35 cellular contexts compared by ENCODE assay signal in genomic region chr13:72185756-72186155, GRCh38.
"Had no signal": no experiment of that assay in that cellular context is flagged by ENCODE, and none has a peak within 500 bp of the region (broad histone marks: within the 10 kb centered on the region; RNA-seq: fewer than 3 reads in every experiment).

No MANE protein-coding gene starts in this region.

- H3K4me2 ChIP-seq: KMS-11 had no signal

- H3K9me3 ChIP-seq: MG63 had no signal

- H3K36me3 ChIP-seq: MG63 had no signal

- H3K9ac ChIP-seq: KMS-11 had no signal

- H3K4me3 ChIP-seq: MG63 had no signal

- H3K27me3 ChIP-seq: MG63 had no signal

- H3K27ac ChIP-seq: KMS-11 had no signal

- DNase-seq: Karpas-422, Kasumi-1, MG63, MM.1S, MV-4-11, NCI-H1048, NCI-H1092, NCI-H1092 treated with DMSO at 0.1 percent for 48 hours, NCI-H1105, NCI-H1105 treated with DMSO at 0.1 percent for 48 hours, NCI-H1417, NCI-H1417 treated with DMSO at 0.1 percent for 48 hours, NCI-H1436, NCI-H1436 treated with DMSO at 0.1 percent for 48 hours, NCI-H146, NCI-H1694, NCI-H1694 treated with DMSO at 0.1 percent for 48 hours, NCI-H187, NCI-H187 treated with DMSO at 0.1 percent for 48 hours, NCI-H1930, NCI-H2029, NCI-H2029 treated with DMSO at 0.1 percent for 48 hours, NCI-H2081, NCI-H2081 treated with DMSO at 0.1 percent for 48 hours, NCI-H2107, NCI-H2171, NCI-H2171 treated with DMSO at 0.1 percent for 48 hours, NCI-H2227 treated with DMSO at 0.1 percent for 48 hours, NCI-H226, NCI-H345, NCI-H446, NCI-H446 treated with DMSO at 0.1 percent for 48 hours, NCI-H510A, NCI-H510A treated with DMSO at 0.1 percent for 48 hours had no signal
